21 cellular contexts compared by ENCODE assay signal in genomic region chr1:43538143-43538487, GRCh38. TPM values are rescaled to one million over a fixed set of nuclear protein-coding genes. Genes with fewer than 3 reads are reported as not detected.
DNase-seq lines count a peak whose midpoint lies in the region; ATAC-seq and TF ChIP-seq lines count a peak whose summit lies in the region.
"Had no signal": no experiment of that assay in that cellular context is flagged by ENCODE, and none has a peak within 500 bp of the region (broad histone marks: within the 10 kb centered on the region; RNA-seq: fewer than 3 reads in every experiment).

No MANE protein-coding gene starts in this region.

- peaks cover 19% of the 10 kb centered on the region; the same call in 1 of the 2 replicates for H4K20me1 ChIP-seq in PC-3 (ENCODE audit: low read length)
- peaks cover 16% of the 10 kb centered on the region for H4K20me1 ChIP-seq in osteoblast (ENCODE audit: insufficient read depth, low read length)

- H3K4me2 ChIP-seq in PC-3 (ENCODE audit: low read length) (peak overlapping the region; percentile 18; the same call in 1 of the 2 replicates), osteoblast (ENCODE audit: insufficient read depth, low read length) (no peak overlapping the region)
- H3K4me2 ChIP-seq: BLaER1, KMS-11, SK-N-SH had no signal

- H3F3A ChIP-seq in PC-3 (ENCODE audit: low read length, unreplicated experiment), result peaks cover 6% of the 10 kb centered on the region

- no peak overlapping the region for H3K4me3 ChIP-seq in PC-3 (ENCODE audit: low read length)
- H3K4me3 ChIP-seq in body of pancreas, result no peak overlapping the region
- no peak overlapping the region for H3K4me3 ChIP-seq in osteoblast (ENCODE audit: insufficient read depth, low read length)
- no peak overlapping the region for H3K4me3 ChIP-seq in transverse colon
- no peak overlapping the region for H3K4me3 ChIP-seq in foreskin fibroblast (ENCODE audit: low read depth in 1 of 2, low read length in 2 of 2)
- H3K4me3 ChIP-seq: BLaER1, mucosa of descending colon had no signal

- no peaks in the 10 kb centered on the region for H3K27me3 ChIP-seq in PC-3 (ENCODE audit: low read length)
- H3K27me3 ChIP-seq in body of pancreas, result no peaks in the 10 kb centered on the region
- H3K27me3 ChIP-seq in osteoblast (ENCODE audit: insufficient read depth, low read length), result no peaks in the 10 kb centered on the region
- no peaks in the 10 kb centered on the region for H3K27me3 ChIP-seq in transverse colon
- H3K27me3 ChIP-seq: BLaER1 had no signal

- H3K36me3 ChIP-seq in PC-3 (ENCODE audit: low read depth, low read length) (peaks cover 10% of the 10 kb centered on the region; the same call in 1 of the 2 replicates), body of pancreas (replicated peaks in 1 of 2; ENCODE audit: insufficient read depth in 1 of 2, low read depth in 2 of 2) (no peaks in the 10 kb centered on the region), osteoblast (ENCODE audit: insufficient read depth, low read length) (no peaks in the 10 kb centered on the region), transverse colon (no peaks in the 10 kb centered on the region)

- POLR2A ChIA-PET in PC-3 (lab: Charles Lee; ENCODE audit: unreplicated experiment), result no interaction called here

- H3K79me2 ChIP-seq in PC-3 (ENCODE audit: low read length), result peaks cover 86% of the 10 kb centered on the region
- peaks cover 25% of the 10 kb centered on the region for H3K79me2 ChIP-seq in osteoblast (ENCODE audit: insufficient read depth, low read length)

- 93 to 96% methylated on average over 3 of the region's 3 CpGs for WGBS in body of pancreas, 2 donors
- 97 to 100% methylated on average over 2 to 3 of the region's 3 CpGs for WGBS in transverse colon (ENCODE audit: low coverage in 1 of 2), 2 donors

- TF ChIP-seq POLR2A in body of pancreas (IDR thresholded peaks at IDR 0.05) (no peak), transverse colon (IDR thresholded peaks at IDR 0.05) (no peak)

- TF ChIP-seq EP300 in transverse colon (IDR thresholded peaks at IDR 0.05; ENCODE audit: low read depth), result no peak

- in situ Hi-C loops in transverse colon (cut with MboI; ENCODE audit: low pct_ligation_motif_present in 1 of 4, low pct_unique_long_range_greater_than_20kb in 1 of 4, low sequenced_read_pairs in 3 of 4), result loop anchor here in 1 of 4 donors (25.0 kb wide), 1 partner anchor 399 kb away; the partner anchor contains the start of genes ARTN and IPO13

- no peak overlapping the region for H3K9ac ChIP-seq in PC-3 (ENCODE audit: low read length)
- H3K9ac ChIP-seq: BLaER1, KMS-11, SK-N-SH had no signal

- H3K9me2 ChIP-seq in PC-3 (replicated peaks; ENCODE audit: low read length), result no peaks in the 10 kb centered on the region
- H3K9me2 ChIP-seq: SK-N-SH had no signal

- H2AFZ ChIP-seq in PC-3 (ENCODE audit: low read length) (no peak overlapping the region), osteoblast (ENCODE audit: low read length) (no peak overlapping the region)

- DNase-seq in PC-3 (no peak), body of pancreas (peak in 1 of 4 donors; percentile 9), osteoblast (ENCODE audit: insufficient read length, low spot score, missing footprints) (peak; percentile 46), transverse colon (no peak), DMS53 treated with DMSO at 0.1 percent for 48 hours (lab: John Stamatoyannopoulos, UW; ENCODE audit: unreplicated experiment) (no peak), foreskin fibroblast (no peak), NCI-H774 (lab: John Stamatoyannopoulos, UW) (no peak)
- DNase-seq: activated CD8-positive, alpha-beta memory T cell treated with anti-CD3 and anti-CD28 coated beads for 24 hours; activated gamma-delta T cell; DMS53; GDM1; islet precursor cell; MM.1S; NCI-H2227 treated with DMSO at 0.1 percent for 48 hours; nephron progenitor cell; SK-N-SH; stimulated activated naive CD4-positive, alpha-beta T cell; T-helper 2 cell had no signal

- no peak for ATAC-seq in PC-3
- no peak for ATAC-seq in body of pancreas

- no peaks in the 10 kb centered on the region for H3K9me3 ChIP-seq in PC-3 (ENCODE audit: low read length)
- no peaks in the 10 kb centered on the region for H3K9me3 ChIP-seq in body of pancreas
- no peaks in the 10 kb centered on the region for H3K9me3 ChIP-seq in osteoblast (ENCODE audit: low read depth, low read length)
- no peaks in the 10 kb centered on the region for H3K9me3 ChIP-seq in transverse colon
- H3K9me3 ChIP-seq: BLaER1, mucosa of descending colon, SK-N-SH had no signal

- CTCF ChIA-PET in PC-3 (lab: Charles Lee), result interaction anchor here (0.6 to 1.3 kb wide), 3 partner anchors 16 to 508 kb away, joined by 3 to 5 read pairs (median 5); no protein-coding TSS in a partner anchor

- H3K27ac ChIP-seq in PC-3 (ENCODE audit: low read length), result peak overlapping the region; percentile 86
- peak overlapping the region; percentile 60 to 89 (median 86) for H3K27ac ChIP-seq in body of pancreas
- H3K27ac ChIP-seq in osteoblast (ENCODE audit: low read depth, low read length), result no peak overlapping the region
- peak overlapping the region; percentile 79 to 95 (median 86) for H3K27ac ChIP-seq in transverse colon
- H3K27ac ChIP-seq: BLaER1, KMS-11 had no signal

- no TSS peak for BruUV-seq in PC-3 (replicated peaks; lab: Mats Ljungman, UMichigan)

- intact Hi-C loops in PC-3 (cut with micrococcal nuclease) (no loop called here), body of pancreas (cut with DNase I) (no loop called here), transverse colon (cut with DNase I; ENCODE audit: low total_unique reads) (no loop called here)

- TF ChIP-seq CTCF in PC-3 (conservative IDR thresholded peaks at IDR 0.05; ENCODE audit: low read depth, low read length) (no peak), body of pancreas (IDR thresholded peaks at IDR 0.05) (no peak), osteoblast (IDR thresholded peaks at IDR 0.05; ENCODE audit: extremely low read depth, low read depth, low read length) (no peak), transverse colon (IDR thresholded peaks at IDR 0.05) (no peak), foreskin fibroblast (IDR thresholded peaks at IDR 0.05; ENCODE audit: low read depth, low read length) (no peak)

- H3K4me1 ChIP-seq in PC-3 (ENCODE audit: insufficient read depth, low read length), result peaks cover 48% of the 10 kb centered on the region
- peaks cover 86% of the 10 kb centered on the region for H3K4me1 ChIP-seq in body of pancreas
- H3K4me1 ChIP-seq in osteoblast (ENCODE audit: insufficient read depth, low read length), result peaks cover 6% of the 10 kb centered on the region
- peaks cover 45 to 84% (median 67%) of the 10 kb centered on the region in 4 donors for H3K4me1 ChIP-seq in transverse colon

RNA-seq across cellular contexts. Expression of gene PTPRF, which starts 7.4 kb away (rescaled TPM):
- total RNA-seq in PC-3 (2014; rRNA removed) (67.4 and 100 TPM in 2 replicates), body of pancreas (10 to 100 TPM; 81.7 to 89.0 TPM), osteoblast (12.1 and 13.0 TPM in 2 replicates), transverse colon (100 to 1,000 TPM; 278 to 549 (median 404) TPM)
